8 cellular contexts compared by ENCODE assay signal in the genomic region with DNA sequence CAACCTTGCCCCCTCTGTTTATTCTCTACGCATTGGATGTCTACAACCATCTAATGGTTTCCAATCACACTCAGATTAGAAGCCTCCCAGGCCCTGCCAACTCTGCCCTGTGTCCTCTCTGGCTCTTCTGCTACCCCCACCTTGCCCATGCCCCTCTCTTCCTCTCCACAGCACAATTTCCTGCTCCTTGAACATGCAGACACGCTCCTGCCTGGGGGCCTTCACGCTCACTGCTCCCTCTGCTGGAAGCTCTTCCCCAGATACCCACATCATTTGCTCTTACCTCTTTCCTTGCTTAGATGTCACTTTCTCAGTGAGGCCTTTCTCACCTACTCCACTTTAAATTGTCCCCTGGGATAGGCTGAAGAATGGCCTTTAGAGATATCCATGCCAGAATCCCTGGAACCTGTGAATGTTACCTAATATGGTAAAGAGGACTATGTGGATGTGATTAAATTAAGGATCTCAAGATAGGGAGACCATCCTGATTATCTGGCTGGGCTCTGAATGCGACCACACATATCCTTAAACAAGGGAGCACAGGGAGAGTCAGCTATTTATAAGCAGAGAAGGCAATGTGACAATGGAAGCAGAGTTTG. TPM values are rescaled to one million over a fixed set of nuclear protein-coding genes. Genes with fewer than 3 reads are reported as not detected.
DNase-seq lines count a peak whose midpoint lies in the region; ATAC-seq and TF ChIP-seq lines count a peak whose summit lies in the region.

No MANE protein-coding gene starts in this region.

- H3K9me3 ChIP-seq in cardiac muscle cell (ENCODE audit: low read depth) = no peaks in the 10 kb centered on the region
- H3K9me3 ChIP-seq in Loucy (ENCODE audit: insufficient read depth, low read depth, low read length) = no peaks in the 10 kb centered on the region

- no peak overlapping the region for H3K4me2 ChIP-seq in Loucy (ENCODE audit: low read depth, low read length, poor library complexity, severe bottlenecking)
- no peak overlapping the region for H3K4me2 ChIP-seq in mesendoderm (ENCODE audit: low read length)

- no peak overlapping the region for H3K4ac ChIP-seq in mesendoderm (ENCODE audit: low read depth, low read length)

- H3K79me2 ChIP-seq in Loucy (ENCODE audit: insufficient read depth, low read length) (no peaks in the 10 kb centered on the region), mesendoderm (ENCODE audit: control insufficient read depth, insufficient read depth, low read length) (no peaks in the 10 kb centered on the region)

- no peak overlapping the region for H2BK5ac ChIP-seq in mesendoderm (ENCODE audit: low read length)

- H3K4me3 ChIP-seq in cardiac muscle cell = no peak overlapping the region
- no peak overlapping the region for H3K4me3 ChIP-seq in Loucy (ENCODE audit: low read length, poor library complexity, severe bottlenecking)
- no peak overlapping the region for H3K4me3 ChIP-seq in brain microvascular endothelial cell (ENCODE audit: low read depth, low read length)
- H3K4me3 ChIP-seq in mesendoderm (ENCODE audit: low read length) = no peak overlapping the region

- no peak overlapping the region for H2AK5ac ChIP-seq in mesendoderm (ENCODE audit: low read length)

- H3K27me3 ChIP-seq in cardiac muscle cell (peaks cover 10% of the 10 kb centered on the region), Loucy (ENCODE audit: insufficient read depth, low read length, poor library complexity, severe bottlenecking) (no peaks in the 10 kb centered on the region), brain microvascular endothelial cell (replicated peaks) (no peaks in the 10 kb centered on the region), mesendoderm (ENCODE audit: insufficient read depth, low read length, poor library complexity) (no peaks in the 10 kb centered on the region)

- peaks cover 45% of the 10 kb centered on the region for H3K4me1 ChIP-seq in cardiac muscle cell (ENCODE audit: low read depth)
- H3K4me1 ChIP-seq in Loucy (ENCODE audit: insufficient read depth, low read length, poor library complexity, severe bottlenecking) = peaks cover 3% of the 10 kb centered on the region
- H3K4me1 ChIP-seq in mesendoderm (ENCODE audit: control insufficient read depth, low read depth, low read length) = peaks cover 11% of the 10 kb centered on the region

- H3F3A ChIP-seq in Loucy (ENCODE audit: low read depth) = no peaks in the 10 kb centered on the region

- no peaks in the 10 kb centered on the region for H4K20me1 ChIP-seq in Loucy (ENCODE audit: insufficient read depth, low read length, poor library complexity, severe bottlenecking)

- H2BK15ac ChIP-seq in mesendoderm (replicated peaks; ENCODE audit: low read depth) = no peak overlapping the region

- WGBS in mesendoderm (ENCODE audit: extremely low coverage, insufficient coverage, low lambda C conversion rate) = no CpG with 5 or more reads among the region's 4 CpGs

- H3K79me1 ChIP-seq in mesendoderm (ENCODE audit: low read length) = no peaks in the 10 kb centered on the region

- no peaks in the 10 kb centered on the region for H3K36me3 ChIP-seq in cardiac muscle cell
- H3K36me3 ChIP-seq in Loucy (ENCODE audit: insufficient read depth, low read length) = no peaks in the 10 kb centered on the region
- no peaks in the 10 kb centered on the region for H3K36me3 ChIP-seq in brain microvascular endothelial cell (replicated peaks)
- H3K36me3 ChIP-seq in mesendoderm (ENCODE audit: control insufficient read depth, insufficient read depth, low read length) = no peaks in the 10 kb centered on the region

- in situ Hi-C loops in brain microvascular endothelial cell (cut with HindIII; ENCODE audit: low pct_ligation_motif_present, low sequenced_read_pairs) = no loop called here

- ATAC-seq in left ventricle myocardium superior (no peak), HG02852 (IDR thresholded peaks at IDR 0.05; ENCODE audit: unreplicated experiment) (no peak)
- no peak for ATAC-seq in activated CD4-positive, CD25-positive, alpha-beta regulatory T cell treated with anti-CD3 and anti-CD28 coated beads, Interleukin-2, amount 50 U/mL, for 24 hours

- no peak overlapping the region for H3K56ac ChIP-seq in mesendoderm (ENCODE audit: low read length)

- H3K23ac ChIP-seq in mesendoderm (ENCODE audit: low read length) = no peak overlapping the region

- no peak overlapping the region for H2BK120ac ChIP-seq in mesendoderm (ENCODE audit: low read depth, low read length)

- H3K9ac ChIP-seq in Loucy (ENCODE audit: low read depth, low read length, poor library complexity, severe bottlenecking) (no peak overlapping the region), mesendoderm (ENCODE audit: low read length) (no peak overlapping the region)

- no peaks in the 10 kb centered on the region for H3K9me2 ChIP-seq in Loucy (replicated peaks; ENCODE audit: low read depth, low read length)

- no peak overlapping the region for H4K5ac ChIP-seq in mesendoderm (ENCODE audit: low read length)

- DNase-seq in cardiac muscle cell (ENCODE audit: low read depth in 1 of 2, low spot score in 1 of 2) (peak; percentile 50 to 71), left ventricle myocardium superior (no peak), brain microvascular endothelial cell (peak; percentile 39), mesendoderm (peak; percentile 97), NCI-H187 (lab: John Stamatoyannopoulos, UW) (no peak)

- no peak overlapping the region for H3K18ac ChIP-seq in mesendoderm (ENCODE audit: low read length)

- H2AFZ ChIP-seq in Loucy (ENCODE audit: low read length) = peak overlapping the region; percentile 52; the same call in 1 of the 2 replicates

- no peak overlapping the region for H4K8ac ChIP-seq in mesendoderm (ENCODE audit: low read depth, low read length)

- no peak overlapping the region for H3K27ac ChIP-seq in cardiac muscle cell
- no peak overlapping the region for H3K27ac ChIP-seq in brain microvascular endothelial cell
- peak overlapping the region; percentile 72 for H3K27ac ChIP-seq in mesendoderm (ENCODE audit: low read depth, low read length)

- TF ChIP-seq CTCF in cardiac muscle cell (IDR thresholded peaks at IDR 0.05; ENCODE audit: low read depth, low read length) = peak; percentile 80
- peak; percentile 78 for TF ChIP-seq CTCF in Loucy (conservative IDR thresholded peaks at IDR 0.05; ENCODE audit: low read length)
- TF ChIP-seq CTCF in brain microvascular endothelial cell (IDR thresholded peaks at IDR 0.05; ENCODE audit: low read depth, low read length, missing control alignments) = peak; percentile 85

- intact Hi-C loops in left ventricle myocardium superior (cut with micrococcal nuclease) = no loop called here

RNA-seq across cellular contexts. Expression of gene KY, which starts 9.9 kb away (rescaled TPM):
- 0.46 and 1.2 TPM in 2 replicates for total RNA-seq in cardiac muscle cell
- 0.35 and 1.1 TPM in 2 replicates for polyA plus RNA-seq in cardiac muscle cell
- total RNA-seq in left ventricle myocardium superior = 20.6 TPM
- 0.04 TPM for polyA plus RNA-seq in mesendoderm (2013, experiment 1 of 2)
- 0.03 TPM for polyA plus RNA-seq in mesendoderm (2013, experiment 2 of 2)

Comparison
In these comparisons a context has a peak if more than half of its experiments do, and no peak if none do; other contexts are left out.
1. DNase-seq: peak in cardiac muscle cell (2 of 2), brain microvascular endothelial cell (single experiment) and mesendoderm (single experiment); none in left ventricle myocardium superior (single experiment) and NCI-H187 (0 of 2).
2. Peak in every context shown above with its lines, with median percentiles within 50 percentile points of each other: CTCF ChIP-seq.